6 cellular contexts compared by ENCODE assay signal in the genomic region with DNA sequence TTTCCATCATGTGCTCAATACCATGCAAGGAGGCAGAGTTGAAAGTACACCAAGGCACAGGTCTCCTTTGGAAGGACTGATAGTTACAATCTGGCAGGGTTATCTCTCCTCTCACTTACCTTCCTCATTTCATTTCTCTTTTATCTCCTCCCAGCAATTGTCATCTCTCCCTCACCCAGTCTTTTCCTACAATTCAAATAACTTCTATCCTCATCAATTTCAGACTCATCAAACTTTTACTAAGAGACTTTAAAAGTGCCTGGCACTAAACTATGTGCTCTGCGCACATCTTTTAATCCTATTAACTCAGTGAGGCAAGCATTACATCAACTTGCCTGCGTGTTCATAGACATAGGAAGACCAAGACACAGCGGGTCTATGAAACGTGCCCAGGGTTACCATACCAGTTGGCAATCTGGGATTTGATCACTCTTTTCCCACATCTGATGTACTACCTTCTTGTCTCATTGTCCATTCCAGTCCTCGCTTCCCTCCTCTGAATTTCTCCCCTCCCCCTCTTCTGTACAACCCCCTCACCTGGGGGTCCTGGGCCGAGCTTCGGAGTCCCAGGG. TPM values are rescaled to one million over a fixed set of nuclear protein-coding genes. Genes with fewer than 3 reads are reported as not detected.
A peak's percentile ranks its signal among the peaks of the same experiment; 100 is the strongest.
DNase-seq lines count a peak whose midpoint lies in the region; ATAC-seq, FAIRE-seq and TF ChIP-seq lines count a peak whose summit lies in the region.

No MANE protein-coding gene starts in this region.

- H3K27ac ChIP-seq in BLaER1 (peak overlapping the region; percentile 100), H1 (ENCODE audit: low read depth, low read length) (no peak overlapping the region), gastrocnemius medialis (peak overlapping the region; percentile 85 to 97 (median 93))

- CTCF ChIA-PET in H1 (lab: Charles Lee; ENCODE audit: partially characterized antibody) = interaction anchor here (0.5 to 5.9 kb wide), 9 partner anchors 12 to 69 kb away, joined by 3 to 28 read pairs (median 7); a partner anchor contains a TSS

- H3K56ac ChIP-seq in H1 (replicated peaks; ENCODE audit: insufficient read length, low read depth, low read length) = no peak overlapping the region

- H4K20me1 ChIP-seq in BLaER1 = no peaks in the 10 kb centered on the region
- H4K20me1 ChIP-seq in H1 (replicated peaks in 1 of 2; ENCODE audit: control insufficient read depth in 1 of 2, insufficient read depth in 2 of 2, low read length in 2 of 2) = peaks cover 1 to 6% of the 10 kb centered on the region in 2 experiments

- H2BK15ac ChIP-seq in H1 (ENCODE audit: low read length) = no peak overlapping the region

- H3K27me3 ChIP-seq in BLaER1 = no peaks in the 10 kb centered on the region
- no peaks in the 10 kb centered on the region for H3K27me3 ChIP-seq in H1 (replicated peaks in 1 of 4; ENCODE audit: control insufficient read depth in 3 of 4, extremely low read depth in 1 of 4, insufficient read depth in 3 of 4, low read length in 3 of 4)
- H3K27me3 ChIP-seq in gastrocnemius medialis = no peaks in the 10 kb centered on the region

- no peak overlapping the region for H3K14ac ChIP-seq in H1 (ENCODE audit: insufficient read length)

- H3K4ac ChIP-seq in H1 (replicated peaks; ENCODE audit: insufficient read length, low read depth, low read length) = no peak overlapping the region

- TF ChIP-seq RAD21 in H1 (IDR thresholded peaks at IDR 0.05 in 1 of 2, conservative IDR thresholded peaks at IDR 0.05 in 1 of 2; ENCODE audit: low read depth in 2 of 2, low read length in 2 of 2) = no peak

- ATAC-seq in gastrocnemius medialis = no peak

- peaks cover 0 to 19% of the 10 kb centered on the region in 2 experiments; a peak in 2 of 4 replicates for H3K79me2 ChIP-seq in H1 (ENCODE audit: control insufficient read depth in 1 of 2, insufficient read depth in 2 of 2, low read length in 2 of 2)

- H2BK120ac ChIP-seq in H1 (replicated peaks; ENCODE audit: low read depth, low read length) = no peak overlapping the region

- H3K4me2 ChIP-seq in BLaER1 (peak overlapping the region; percentile 93), H1 (ENCODE audit: insufficient read depth in 1 of 2, low read depth in 2 of 2, low read length in 2 of 2) (peak overlapping the region; percentile 89 to 94)

- no peak overlapping the region for H4K8ac ChIP-seq in H1 (ENCODE audit: extremely low read depth, insufficient read depth, low read length)

- TF ChIP-seq CTCF in H1 (IDR thresholded peaks at IDR 0.05; ENCODE audit: control extremely low read depth in 1 of 3, insufficient read depth in 1 of 3, low read depth in 1 of 3, low read length in 3 of 3) (no peak), gastrocnemius medialis (IDR thresholded peaks at IDR 0.05 in 4 of 5, conservative IDR thresholded peaks at IDR 0.05 in 1 of 5) (no peak)

- DNase-seq in MV-4-11 (lab: John Stamatoyannopoulos, UW) (peak; percentile 38), H1 (ENCODE audit: low read depth in 1 of 2, low spot score in 2 of 2) (no peak), gastrocnemius medialis (no peak), pons (ENCODE audit: low spot score) (no peak)
- no peak for DNase-seq in effector CD8-positive, alpha-beta T cell (lab: John Stamatoyannopoulos, UW)

- H3K9ac ChIP-seq in BLaER1 (peak overlapping the region; percentile 99), H1 (replicated peaks in 1 of 4; ENCODE audit: extremely low read depth in 1 of 4, low read depth in 3 of 4, low read length in 3 of 4) (peak overlapping the region in 3 of 4 experiments; percentile 77 to 96 (median 94); a peak in 6 of 7 replicates)

- H3K23ac ChIP-seq in H1 (ENCODE audit: insufficient read length) = no peak overlapping the region

- no peak for TF ChIP-seq EP300 in H1 (IDR thresholded peaks at IDR 0.05; ENCODE audit: borderline replicate concordance in 1 of 2, low read depth in 2 of 2, low read length in 2 of 2)

- H2AK5ac ChIP-seq in H1 (ENCODE audit: low read depth, low read length) = no peak overlapping the region

- intact Hi-C loops in gastrocnemius medialis (cut with DNase I; ENCODE audit: low total_unique reads) = loop anchor here (2.0 kb wide), 2 partner anchors 54 to 68 kb away; a partner anchor contains a TSS

- H3K4me1 ChIP-seq in BLaER1 (peaks cover 78% of the 10 kb centered on the region), H1 (replicated peaks in 1 of 4; ENCODE audit: control insufficient read depth in 3 of 4, insufficient read depth in 4 of 4, low read length in 3 of 4) (peaks cover 0 to 2% (median under 1%) of the 10 kb centered on the region in 4 experiments; a peak in 3 of 7 replicates), gastrocnemius medialis (peaks cover 24 to 26% of the 10 kb centered on the region in 2 donors)

- in situ Hi-C loops in gastrocnemius medialis (cut with MboI; ENCODE audit: low sequenced_read_pairs in 4 of 4) = no loop called here

- 11% methylated on average over 5 of the region's 7 CpGs; no CpG with 5 or more reads in 1 of the 2 experiments for WGBS in H1 (ENCODE audit: extremely low coverage in 1 of 2, insufficient coverage in 1 of 2, insufficient read length in 1 of 2, insufficient replicate concordance in 2 of 2, low coverage in 1 of 2, low lambda C conversion rate in 2 of 2, missing lambda C conversion rate in 1 of 2), 2 experiments

- no peak overlapping the region for H2AFZ ChIP-seq in H1 (ENCODE audit: low read length)

- POLR2A ChIA-PET in H1 (lab: Charles Lee; ENCODE audit: partially characterized antibody) = interaction anchor here (1.1 to 7.6 kb wide), 17 partner anchors 9 to 253 kb away, joined by 3 to 81 read pairs (median 7); a partner anchor contains a TSS

- 0 out of 2 replicates have a peak overlapping the region, but pooled peaks have one; percentile 73 for H2BK5ac ChIP-seq in H1 (ENCODE audit: low read depth, low read length)

- TF ChIP-seq POLR2A in H1 (IDR thresholded peaks at IDR 0.05; ENCODE audit: control extremely low read depth in 1 of 2, low read depth in 2 of 2, low read length in 2 of 2) (no peak), gastrocnemius medialis (IDR thresholded peaks at IDR 0.05) (no peak)

- H3K36me3 ChIP-seq in BLaER1 (peaks cover 48% of the 10 kb centered on the region), H1 (ENCODE audit: control insufficient read depth in 2 of 4, insufficient read depth in 4 of 4, low read length in 3 of 4) (peaks cover 2 to 40% (median 15%) of the 10 kb centered on the region in 4 experiments; a peak in 6 of 8 replicates), gastrocnemius medialis (peaks cover 0 to 23% of the 10 kb centered on the region in 2 donors)

- FAIRE-seq in H1 (lab: Jason Lieb, UNC) = no peak

- H3K23me2 ChIP-seq in H1 (ENCODE audit: low read depth, low read length) = peaks cover 5% of the 10 kb centered on the region; the same call in 1 of the 2 replicates

- no peak overlapping the region for H2BK20ac ChIP-seq in H1 (ENCODE audit: low read length)

- H3K4me3 ChIP-seq in BLaER1 = peak overlapping the region; percentile 95
- H3K4me3 ChIP-seq in H1 (ENCODE audit: extremely low read depth in 1 of 4, insufficient read depth in 2 of 4, low read depth in 3 of 4, low read length in 4 of 4) = peak overlapping the region; percentile 82 to 95 (median 90)
- peak overlapping the region; percentile 64 to 99 (median 82) for H3K4me3 ChIP-seq in gastrocnemius medialis

- peak overlapping the region; percentile 29 for H4K91ac ChIP-seq in H1 (replicated peaks; ENCODE audit: insufficient read length, low read length)

- no peaks in the 10 kb centered on the region for H3K9me3 ChIP-seq in BLaER1
- no peaks in the 10 kb centered on the region for H3K9me3 ChIP-seq in H1 (ENCODE audit: insufficient read depth in 2 of 2, low read depth in 1 of 2, low read length in 1 of 2)
- no peaks in the 10 kb centered on the region for H3K9me3 ChIP-seq in gastrocnemius medialis

- peaks cover 3% of the 10 kb centered on the region; the same call in 1 of the 2 replicates for H3K79me1 ChIP-seq in H1 (ENCODE audit: low read depth, low read length)

- H3K18ac ChIP-seq in H1 (ENCODE audit: extremely low read depth, low read length) = no peak overlapping the region

- H2BK12ac ChIP-seq in H1 (ENCODE audit: low read depth, low read length) = no peak overlapping the region

- H4K5ac ChIP-seq in H1 (ENCODE audit: insufficient read length, low read depth, low read length) = no peak overlapping the region

RNA-seq across cellular contexts. Expression of a gene that starts 1.2 kb away (rescaled TPM):
- 162 and 163 TPM in 2 replicates for total RNA-seq in H1 (2021; fragmentation: NEBNext Ultra II Directional; extraction: Animal tissue kit (Norgen Biotek cat#: 25700))
- polyA plus RNA-seq in H1 (2011; rRNA removed) = 53.5 and 99.3 TPM in 2 replicates
- polyA plus RNA-seq in H1 (2011; cell fraction: cytosol; rRNA removed) = 38.7 TPM
- polyA plus RNA-seq in H1 (2011; cell fraction: nucleus; rRNA removed) = 191 TPM
- polyA plus RNA-seq in H1 (2012, experiment 1 of 2) = 141 to 169 TPM (median 165 TPM) in 4 replicates
- 254 TPM for polyA plus RNA-seq in H1 (2012, experiment 2 of 2)
- 75.9 TPM for polyA plus RNA-seq in H1 (2013, experiment 1 of 2)
- 66.0 TPM for polyA plus RNA-seq in H1 (2013, experiment 2 of 2)
- polyA minus RNA-seq in H1 (2011; rRNA and poly(A)+ RNA removed) = 123 and 151 TPM in 2 replicates
- 89.3 TPM for polyA minus RNA-seq in H1 (2011; cell fraction: cytosol; rRNA and poly(A)+ RNA removed)
- 72.5 TPM for polyA minus RNA-seq in H1 (2011; cell fraction: nucleus; rRNA and poly(A)+ RNA removed)
- total RNA-seq in gastrocnemius medialis = 100 to 1,000 TPM in 1 of 4 donors, 10 to 100 TPM in 3; 39.2 to 102 (median 67.4) TPM

RNA-seq across cellular contexts. Expression of a gene that starts 12.4 kb away (rescaled TPM):
- 127 and 132 TPM in 2 replicates for total RNA-seq in H1 (2021; fragmentation: NEBNext Ultra II Directional; extraction: Animal tissue kit (Norgen Biotek cat#: 25700))
- polyA plus RNA-seq in H1 (2011; rRNA removed) = 168 and 173 TPM in 2 replicates
- polyA plus RNA-seq in H1 (2011; cell fraction: cytosol; rRNA removed) = 120 TPM
- 113 TPM for polyA plus RNA-seq in H1 (2011; cell fraction: nucleus; rRNA removed)
- 145 to 181 TPM (median 164 TPM) in 4 replicates for polyA plus RNA-seq in H1 (2012, experiment 1 of 2)
- 295 TPM for polyA plus RNA-seq in H1 (2012, experiment 2 of 2)
- polyA plus RNA-seq in H1 (2013, experiment 1 of 2) = 152 TPM
- polyA plus RNA-seq in H1 (2013, experiment 2 of 2) = 160 TPM
- polyA minus RNA-seq in H1 (2011; rRNA and poly(A)+ RNA removed) = 71.6 and 92.1 TPM in 2 replicates
- 62.2 TPM for polyA minus RNA-seq in H1 (2011; cell fraction: cytosol; rRNA and poly(A)+ RNA removed)
- polyA minus RNA-seq in H1 (2011; cell fraction: nucleus; rRNA and poly(A)+ RNA removed) = 26.8 TPM
- total RNA-seq in gastrocnemius medialis = 10 to 100 TPM; 25.1 to 43.7 (median 32.9) TPM

RNA-seq across cellular contexts. Expression of a gene that starts 17.3 kb away (rescaled TPM):
- total RNA-seq in H1 (2021; fragmentation: NEBNext Ultra II Directional; extraction: Animal tissue kit (Norgen Biotek cat#: 25700)) = 1.5 and 2.1 TPM in 2 replicates
- polyA plus RNA-seq in H1 (2011; rRNA removed) = 0.82 and 1.1 TPM in 2 replicates
- 0.93 TPM for polyA plus RNA-seq in H1 (2011; cell fraction: cytosol; rRNA removed)
- 4.2 TPM for polyA plus RNA-seq in H1 (2011; cell fraction: nucleus; rRNA removed)
- polyA plus RNA-seq in H1 (2012, experiment 1 of 2) = 1.3 to 2.1 TPM (median 1.5 TPM) in 4 replicates
- 0.68 TPM for polyA plus RNA-seq in H1 (2012, experiment 2 of 2)
- 0.97 TPM for polyA plus RNA-seq in H1 (2013, experiment 1 of 2)
- 0.48 TPM for polyA plus RNA-seq in H1 (2013, experiment 2 of 2)
- polyA minus RNA-seq in H1 (2011; rRNA and poly(A)+ RNA removed) = 0.15 and 0.95 TPM in 2 replicates
- polyA minus RNA-seq in H1 (2011; cell fraction: cytosol; rRNA and poly(A)+ RNA removed) = 0.88 TPM
- 3.4 TPM for polyA minus RNA-seq in H1 (2011; cell fraction: nucleus; rRNA and poly(A)+ RNA removed)
- 1 to 10 TPM; 2.0 to 7.8 (median 4.7) TPM for total RNA-seq in gastrocnemius medialis

RNA-seq across cellular contexts. Expression of a gene that starts 20.7 kb away (rescaled TPM):
- 1.6 and 1.9 TPM in 2 replicates for total RNA-seq in H1 (2021; fragmentation: NEBNext Ultra II Directional; extraction: Animal tissue kit (Norgen Biotek cat#: 25700))
- polyA plus RNA-seq in H1 (2011; rRNA removed) = 0.78 and 1.00 TPM in 2 replicates
- 0.81 TPM for polyA plus RNA-seq in H1 (2011; cell fraction: cytosol; rRNA removed)
- polyA plus RNA-seq in H1 (2011; cell fraction: nucleus; rRNA removed) = 0.88 TPM
- 1.3 to 1.9 TPM (median 1.7 TPM) in 4 replicates for polyA plus RNA-seq in H1 (2012, experiment 1 of 2)
- polyA plus RNA-seq in H1 (2012, experiment 2 of 2) = 0.46 TPM
- polyA plus RNA-seq in H1 (2013, experiment 1 of 2) = 0.77 TPM
- 0.85 TPM for polyA plus RNA-seq in H1 (2013, experiment 2 of 2)
- polyA minus RNA-seq in H1 (2011; rRNA and poly(A)+ RNA removed) = 0.85 and 0.88 TPM in 2 replicates
- polyA minus RNA-seq in H1 (2011; cell fraction: cytosol; rRNA and poly(A)+ RNA removed) = 0.88 TPM
- polyA minus RNA-seq in H1 (2011; cell fraction: nucleus; rRNA and poly(A)+ RNA removed) = 0.90 TPM
- 1 to 10 TPM; 1.1 to 7.1 (median 3.5) TPM for total RNA-seq in gastrocnemius medialis

RNA-seq across cellular contexts. Expression of a gene that starts 21.0 kb away (rescaled TPM):
- 54.0 and 59.9 TPM in 2 replicates for total RNA-seq in H1 (2021; fragmentation: NEBNext Ultra II Directional; extraction: Animal tissue kit (Norgen Biotek cat#: 25700))
- 40.7 and 50.2 TPM in 2 replicates for polyA plus RNA-seq in H1 (2011; rRNA removed)
- polyA plus RNA-seq in H1 (2011; cell fraction: cytosol; rRNA removed) = 41.3 TPM
- polyA plus RNA-seq in H1 (2011; cell fraction: nucleus; rRNA removed) = 38.2 TPM
- 38.3 to 62.3 TPM (median 51.4 TPM) in 4 replicates for polyA plus RNA-seq in H1 (2012, experiment 1 of 2)
- polyA plus RNA-seq in H1 (2012, experiment 2 of 2) = 29.0 TPM
- 30.4 TPM for polyA plus RNA-seq in H1 (2013, experiment 1 of 2)
- 32.2 TPM for polyA plus RNA-seq in H1 (2013, experiment 2 of 2)
- 16.5 and 20.9 TPM in 2 replicates for polyA minus RNA-seq in H1 (2011; rRNA and poly(A)+ RNA removed)
- polyA minus RNA-seq in H1 (2011; cell fraction: cytosol; rRNA and poly(A)+ RNA removed) = 28.2 TPM
- 46.1 TPM for polyA minus RNA-seq in H1 (2011; cell fraction: nucleus; rRNA and poly(A)+ RNA removed)
- total RNA-seq in gastrocnemius medialis = 100 to 1,000 TPM in 2 of 4 donors, 10 to 100 TPM in 2; 85.8 to 205 (median 111) TPM
